8 cellular contexts compared by ENCODE assay signal in the genomic region with DNA sequence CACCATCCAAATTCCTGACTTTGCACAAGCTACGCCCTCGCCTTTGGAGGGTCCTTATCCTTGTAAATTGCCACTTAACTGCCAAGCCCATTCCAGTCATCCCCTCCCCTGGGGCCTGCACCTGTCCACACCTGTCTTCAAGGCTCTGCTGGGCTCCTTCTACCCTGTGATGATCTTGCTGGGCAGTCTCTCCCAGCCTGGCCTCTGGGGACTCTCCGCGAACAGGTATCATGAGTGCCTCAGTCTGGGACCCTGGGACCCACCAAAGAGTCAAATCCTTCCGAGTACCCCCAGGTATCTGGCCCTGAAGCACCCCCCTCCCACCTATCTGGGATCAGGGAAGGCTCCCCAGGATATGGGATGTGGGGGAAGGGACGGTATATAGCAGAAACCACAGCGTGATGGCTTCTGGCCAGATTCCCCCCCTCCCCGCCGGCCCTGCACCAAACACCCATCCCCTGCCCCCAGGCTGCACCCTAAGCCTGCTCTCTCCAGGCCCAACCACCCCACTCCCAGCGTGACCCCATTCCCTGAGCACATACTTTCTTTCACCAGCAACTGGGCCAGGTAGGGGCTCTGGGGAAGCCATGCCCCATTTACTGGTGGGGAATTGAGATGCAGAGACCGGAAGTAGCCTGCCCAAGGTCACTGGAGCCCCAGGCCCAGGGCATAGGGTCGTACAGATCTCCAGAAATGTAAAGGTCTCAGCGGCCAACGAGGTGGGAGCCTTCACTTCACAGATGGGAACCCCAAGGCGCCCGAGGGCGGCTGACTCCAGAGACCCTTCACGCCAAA. TPM values are rescaled to one million over a fixed set of nuclear protein-coding genes. Genes with fewer than 3 reads are reported as not detected.
DNase-seq lines count a peak whose midpoint lies in the region; ATAC-seq and TF ChIP-seq lines count a peak whose summit lies in the region.

No MANE protein-coding gene starts in this region.

- H3K9me3 Mint-ChIP-seq in activated T-cell treated with anti-CD3 and anti-CD28 coated beads, Interleukin-2, amount 50 U/mL, for 72 hours = no peaks in the 10 kb centered on the region
- no peaks in the 10 kb centered on the region for H3K9me3 Mint-ChIP-seq in stimulated activated memory B cell treated with anti-CD40 and anti-IgM and Interleukin-4, amounts not matched to agents 10 μg/mL and 1 μg/mL and 100 μg/mL, for 72 hours

- H3K27me3 Mint-ChIP-seq in activated T-cell treated with anti-CD3 and anti-CD28 coated beads, Interleukin-2, amount 50 U/mL, for 72 hours (ENCODE audit: low read depth) = no peaks in the 10 kb centered on the region
- H3K27me3 Mint-ChIP-seq in stimulated activated memory B cell treated with anti-CD40 and anti-IgM and Interleukin-4, amounts not matched to agents 10 μg/mL and 1 μg/mL and 100 μg/mL, for 72 hours = no peaks in the 10 kb centered on the region

- H3K4me3 Mint-ChIP-seq in activated T-cell treated with anti-CD3 and anti-CD28 coated beads, Interleukin-2, amount 50 U/mL, for 72 hours = peak overlapping the region; percentile 93 to 96
- H3K4me3 Mint-ChIP-seq in stimulated activated memory B cell treated with anti-CD40 and anti-IgM and Interleukin-4, amounts not matched to agents 10 μg/mL and 1 μg/mL and 100 μg/mL, for 72 hours = peak overlapping the region; percentile 88

- H3K4me1 Mint-ChIP-seq in activated T-cell treated with anti-CD3 and anti-CD28 coated beads, Interleukin-2, amount 50 U/mL, for 72 hours (ENCODE audit: low read depth) = peaks cover 42% of the 10 kb centered on the region
- H3K4me1 Mint-ChIP-seq in stimulated activated memory B cell treated with anti-CD40 and anti-IgM and Interleukin-4, amounts not matched to agents 10 μg/mL and 1 μg/mL and 100 μg/mL, for 72 hours = peaks cover 63% of the 10 kb centered on the region

- ATAC-seq in activated T-cell treated with anti-CD3 and anti-CD28 coated beads, Interleukin-2, amount 50 U/mL, for 72 hours (replicated peaks in 1 of 2) = peak in 1 of 2 donors; percentile 16
- ATAC-seq in left ventricle myocardium superior = peak; percentile 9
- peak; percentile 2 for ATAC-seq in stimulated activated memory B cell treated with anti-CD40 and anti-IgM and Interleukin-4, amounts not matched to agents 10 μg/mL and 1 μg/mL and 100 μg/mL, for 72 hours

- no peaks in the 10 kb centered on the region for H3K36me3 Mint-ChIP-seq in activated T-cell treated with anti-CD3 and anti-CD28 coated beads, Interleukin-2, amount 50 U/mL, for 72 hours (ENCODE audit: insufficient read depth in 2 of 2)
- peaks cover 8% of the 10 kb centered on the region for H3K36me3 Mint-ChIP-seq in stimulated activated memory B cell treated with anti-CD40 and anti-IgM and Interleukin-4, amounts not matched to agents 10 μg/mL and 1 μg/mL and 100 μg/mL, for 72 hours

- intact Hi-C loops in left ventricle myocardium superior (cut with micrococcal nuclease) = no loop called here

- no peak for TF ChIP-seq CTCF in WI38 (IDR thresholded peaks at IDR 0.05; ENCODE audit: low read depth, low read length)

- H3K27ac Mint-ChIP-seq in activated T-cell treated with anti-CD3 and anti-CD28 coated beads, Interleukin-2, amount 50 U/mL, for 72 hours = no peak overlapping the region
- H3K27ac Mint-ChIP-seq in stimulated activated memory B cell treated with anti-CD40 and anti-IgM and Interleukin-4, amounts not matched to agents 10 μg/mL and 1 μg/mL and 100 μg/mL, for 72 hours = peak overlapping the region; percentile 77

- H3K4me3 ChIP-seq in WI38 (ENCODE audit: low read depth, low read length) = peak overlapping the region; percentile 70

- no peak for DNase-seq in activated T-cell treated with anti-CD3 and anti-CD28 coated beads, Interleukin-2, amount 50 U/mL, for 72 hours
- DNase-seq in activated T-cell treated with anti-CD3 and anti-CD28 coated beads, Interleukin-2, amount 50 U/mL, for 1 hour = no peak
- DNase-seq in left ventricle myocardium superior (no peak), amygdala (lab: John Stamatoyannopoulos, UW) (no peak), HPDE6-E6E7 (ENCODE audit: extremely low spot score) (no peak)
- no peak for DNase-seq in effector CD8-positive, alpha-beta T cell (lab: John Stamatoyannopoulos, UW)

RNA-seq across cellular contexts. Expression of gene ARAP1, which starts 0.7 kb away (rescaled TPM):
- 10 to 100 TPM; 81.7 to 93.4 TPM for total RNA-seq in activated T-cell treated with anti-CD3 and anti-CD28 coated beads, Interleukin-2, amount 50 U/mL, for 72 hours
- total RNA-seq in left ventricle myocardium superior = 58.9 TPM

RNA-seq across cellular contexts. Expression of gene STARD10, which starts 42.4 kb away (rescaled TPM):
- 10 to 100 TPM; 31.9 to 41.3 TPM for total RNA-seq in activated T-cell treated with anti-CD3 and anti-CD28 coated beads, Interleukin-2, amount 50 U/mL, for 72 hours
- 102 TPM for total RNA-seq in left ventricle myocardium superior
